Comparison of ENCODE assay signal across 8 cellular contexts in the genomic region with DNA sequence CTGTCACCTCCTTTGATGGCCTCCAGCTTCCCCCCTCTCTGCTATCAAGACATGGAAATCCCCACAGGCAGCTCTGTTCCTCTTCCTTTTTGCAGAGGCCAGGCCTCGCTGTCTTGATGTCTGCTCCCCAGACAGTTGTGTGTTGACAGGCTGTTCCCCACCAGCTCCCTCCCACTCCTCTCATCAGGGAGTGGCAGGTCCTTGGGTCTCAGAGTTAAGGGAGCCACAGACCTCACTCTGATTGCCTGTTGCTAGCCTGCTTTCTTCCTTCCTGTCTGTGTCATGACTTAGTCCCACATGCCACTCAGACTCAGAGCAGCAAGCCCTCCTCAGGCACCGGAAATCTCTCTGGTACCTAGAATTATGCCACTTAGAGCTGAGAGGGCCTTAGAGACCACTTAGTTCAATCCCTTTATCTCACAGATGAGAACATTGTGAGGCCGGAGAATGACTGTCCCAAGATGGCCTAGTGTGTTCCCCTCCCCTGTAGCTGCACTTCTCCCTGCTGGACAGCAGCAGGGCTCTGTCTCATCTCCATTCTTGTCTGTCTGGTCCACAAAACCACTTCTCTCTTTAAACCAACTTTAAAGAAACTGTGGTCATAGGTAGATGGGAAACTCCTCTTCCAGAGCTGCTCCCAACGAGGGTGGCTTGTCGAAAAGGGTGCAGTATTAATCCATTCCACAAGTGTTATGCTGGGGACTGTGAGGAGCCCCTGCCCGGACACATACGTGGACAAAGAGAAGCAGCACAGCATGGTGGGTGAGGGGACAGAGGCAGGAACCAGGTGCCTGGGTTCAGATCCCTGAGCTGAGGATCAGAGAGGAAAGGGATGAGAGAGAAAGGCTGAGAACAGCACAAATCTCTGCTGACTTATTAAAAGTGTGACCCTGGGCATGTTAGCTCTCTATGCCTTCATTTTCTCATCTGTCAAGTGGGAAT. TPM values are rescaled to one million over a fixed set of nuclear protein-coding genes. Genes with fewer than 3 reads are reported as not detected.
A peak's percentile ranks its signal among the peaks of the same experiment; 100 is the strongest.
DNase-seq lines count a peak whose midpoint lies in the region; ATAC-seq and TF ChIP-seq lines count a peak whose summit lies in the region.

No MANE protein-coding gene starts in this region.

- no peak for TF ChIP-seq CTCF in Peyer's patch (IDR thresholded peaks at IDR 0.05)
- no peak for TF ChIP-seq CTCF in brain microvascular endothelial cell (IDR thresholded peaks at IDR 0.05; ENCODE audit: low read depth, low read length, missing control alignments)

- no peak overlapping the region for H3K4me3 ChIP-seq in Peyer's patch
- no peak overlapping the region for H3K4me3 ChIP-seq in brain microvascular endothelial cell (ENCODE audit: low read depth, low read length)

- H3K27ac ChIP-seq in Peyer's patch (peak overlapping the region; percentile 5 to 79 (median 50)), brain microvascular endothelial cell (no peak overlapping the region)

- H3K4me1 Mint-ChIP-seq in naive B cell: peaks cover 64 to 90% (median 69%) of the 10 kb centered on the region in 3 donors

- peaks cover 18 to 25% of the 10 kb centered on the region in 2 donors for H3K36me3 Mint-ChIP-seq in naive B cell

- no peaks in the 10 kb centered on the region for H3K27me3 Mint-ChIP-seq in naive B cell

- peak overlapping the region; percentile 96 to 99 (median 98) for H3K27ac Mint-ChIP-seq in naive B cell

- H3K36me3 ChIP-seq in Peyer's patch: peaks cover 0 to 12% (median 0%) of the 10 kb centered on the region in 3 donors
- peaks cover 10% of the 10 kb centered on the region for H3K36me3 ChIP-seq in brain microvascular endothelial cell (replicated peaks)

- H3K9me3 ChIP-seq in Peyer's patch: no peaks in the 10 kb centered on the region

- ATAC-seq in GM18907 (IDR thresholded peaks at IDR 0.05; ENCODE audit: unreplicated experiment): peak; percentile 71
- peak; percentile 47 for ATAC-seq in HG02885 (IDR thresholded peaks at IDR 0.05; ENCODE audit: poor library complexity, unreplicated experiment)
- peak; percentile 74 for ATAC-seq in naive B cell (ENCODE audit: low read depth in 2 of 2)

- H3K4me3 Mint-ChIP-seq in naive B cell: peak overlapping the region; percentile 66 to 91 (median 86)

- H3K9me3 Mint-ChIP-seq in naive B cell: no peaks in the 10 kb centered on the region

- H3K27me3 ChIP-seq in Peyer's patch (no peaks in the 10 kb centered on the region), brain microvascular endothelial cell (replicated peaks) (no peaks in the 10 kb centered on the region)

- DNase-seq in Peyer's patch: peak in 2 of 3 donors; percentile 61 to 63
- DNase-seq in activated effector memory CD4-positive, alpha-beta T cell treated with Interleukin-2 at 50 U/mL for 16 hours: peak; percentile 55
- peak; percentile 81 for DNase-seq in naive B cell
- DNase-seq in cerebellum (ENCODE audit: low spot score): no peak
- no peak for DNase-seq in brain microvascular endothelial cell
- no peak for DNase-seq in NCI-H2029 treated with DMSO at 0.1 percent for 48 hours (lab: John Stamatoyannopoulos, UW)

- TF ChIP-seq POLR2A in Peyer's patch (IDR thresholded peaks at IDR 0.05): no peak

- in situ Hi-C loops in brain microvascular endothelial cell (cut with HindIII; ENCODE audit: low pct_ligation_motif_present, low sequenced_read_pairs): no loop called here

- H3K4me1 ChIP-seq in Peyer's patch: peaks cover 3 to 26% (median 19%) of the 10 kb centered on the region in 4 donors

RNA-seq across cellular contexts. Expression of gene AMPD3, which starts 4.2 kb away (rescaled TPM):
- 10 to 100 TPM; 12.4 to 28.9 (median 17.6) TPM for total RNA-seq in Peyer's patch
- 10 to 100 TPM; 20.2 to 35.5 (median 27.3) TPM for polyA plus RNA-seq in naive B cell (ENCODE audit: low read depth in 6 of 6)
- total RNA-seq in cerebellum: 2.3 TPM

Comparison
In these comparisons a context has a peak if more than half of its experiments do, and no peak if none do; other contexts are left out.
1. DNase-seq: peak in Peyer's patch (2 of 3), activated effector memory CD4-positive, alpha-beta T cell treated with Interleukin-2 at 50 U/mL for 16 hours (single experiment) and naive B cell (single experiment); none in cerebellum (single experiment), brain microvascular endothelial cell (single experiment) and NCI-H2029 treated with DMSO at 0.1 percent for 48 hours (single experiment).
2. Peak in every context shown above with its lines, with median percentiles within 50 percentile points of each other: ATAC-seq.